Comparison of ENCODE assay signal across 1 cellular context in genomic region chr16:3717235-3718018, GRCh38.
TF ChIP-seq lines count a peak whose summit lies in the region.

TSS of gene TRAP1 (minus strand) at chr16:3717524. CDS start at chr16:3717508, 16 bp downstream.

TF ChIP-seq in HepG2, 621 proteins besides CTCF, POLR2A, EP300 and RAD21 (continued from another document and continues in another):
- TF ChIP-seq ZNF687 (CRISPR knock-in tag; IDR thresholded peaks at IDR 0.05) (peak; percentile 91), ZNF430 (CRISPR knock-in tag; IDR thresholded peaks at IDR 0.05) (0 out of 2 replicates have a peak, but pooled peaks have one; percentile 16), PREB (CRISPR knock-in tag; IDR thresholded peaks at IDR 0.05) (0 out of 2 replicates have a peak, but pooled peaks have one; percentile 44), RXRA (CRISPR knock-in tag; IDR thresholded peaks at IDR 0.05) (0 out of 2 replicates have a peak, but pooled peaks have one; percentile 23), ETV6 (CRISPR knock-in tag; conservative IDR thresholded peaks at IDR 0.05) (no peak), KLF15 (CRISPR knock-in tag; IDR thresholded peaks at IDR 0.05; ENCODE audit: borderline replicate concordance) (no peak), ZNF501 (CRISPR knock-in tag; IDR thresholded peaks at IDR 0.05) (no peak), SIN3A (IDR thresholded peaks at IDR 0.05; ENCODE audit: borderline replicate concordance, low read depth, low read length) (peak; percentile 89; the same call in 1 of the 2 replicates), ZNF10 (CRISPR knock-in tag; IDR thresholded peaks at IDR 0.05; ENCODE audit: borderline replicate concordance, low read depth) (no peak), ZNF564 (CRISPR knock-in tag; IDR thresholded peaks at IDR 0.05) (no peak; the same call in 1 of the 2 replicates), SETDB1 (CRISPR knock-in tag; IDR thresholded peaks at IDR 0.05; ENCODE audit: borderline replicate concordance) (no peak), WIZ (CRISPR knock-in tag; IDR thresholded peaks at IDR 0.05) (0 out of 2 replicates have a peak, but pooled peaks have one; percentile 61), HCFC1 (IDR thresholded peaks at IDR 0.05; ENCODE audit: low read depth, low read length) (peak; percentile 29; the same call in 1 of the 2 replicates), ZBTB38 (CRISPR knock-in tag; IDR thresholded peaks at IDR 0.05) (peak; percentile 90), ASH2L (IDR thresholded peaks at IDR 0.05; ENCODE audit: insufficient read length, low read depth, low read length) (peak; percentile 89), ZNF460 (CRISPR knock-in tag; IDR thresholded peaks at IDR 0.05; ENCODE audit: borderline replicate concordance) (no peak), ZNF225 (CRISPR knock-in tag; IDR thresholded peaks at IDR 0.05) (peak; percentile 79; the same call in 1 of the 2 replicates), ZNF672 (CRISPR knock-in tag; IDR thresholded peaks at IDR 0.05) (no peak), ZNF607 (CRISPR knock-in tag; IDR thresholded peaks at IDR 0.05; ENCODE audit: borderline replicate concordance) (no peak), SMAD1 (CRISPR knock-in tag; IDR thresholded peaks at IDR 0.05; ENCODE audit: borderline replicate concordance, low read depth) (peak; percentile 46; the same call in 1 of the 2 replicates), NFE2L1 (CRISPR knock-in tag; IDR thresholded peaks at IDR 0.05; ENCODE audit: borderline replicate concordance) (peak; percentile 36; the same call in 1 of the 2 replicates), CHD4 (IDR thresholded peaks at IDR 0.05; ENCODE audit: borderline replicate concordance, low read length) (no peak), HOXA9 (CRISPR knock-in tag; IDR thresholded peaks at IDR 0.05; ENCODE audit: borderline replicate concordance) (peak; percentile 50; the same call in 1 of the 2 replicates), ZMAT3 (CRISPR knock-in tag; conservative IDR thresholded peaks at IDR 0.05) (no peak; the same call in 1 of the 2 replicates), AFF4 (CRISPR knock-in tag; IDR thresholded peaks at IDR 0.05) (no peak), ZNF614 (CRISPR knock-in tag; IDR thresholded peaks at IDR 0.05; ENCODE audit: borderline replicate concordance) (no peak), ZBTB1 (CRISPR knock-in tag; IDR thresholded peaks at IDR 0.05; ENCODE audit: borderline replicate concordance) (no peak), TAF15 (IDR thresholded peaks at IDR 0.05; ENCODE audit: low read depth, low read length, poor library complexity, severe bottlenecking) (no peak), EED (CRISPR knock-in tag; IDR thresholded peaks at IDR 0.05) (no peak), JARID2 (CRISPR knock-in tag; IDR thresholded peaks at IDR 0.05; ENCODE audit: insufficient replicate concordance) (no peak), SNAI1 (CRISPR knock-in tag; IDR thresholded peaks at IDR 0.05; ENCODE audit: borderline replicate concordance) (no peak), ZNF253 (CRISPR knock-in tag; IDR thresholded peaks at IDR 0.05; ENCODE audit: borderline replicate concordance) (no peak), ARID5B (CRISPR knock-in tag; IDR thresholded peaks at IDR 0.05) (peak; percentile 50; the same call in 1 of the 2 replicates), ZKSCAN5 (CRISPR knock-in tag; IDR thresholded peaks at IDR 0.05) (no peak), PBX3 (CRISPR knock-in tag; IDR thresholded peaks at IDR 0.05; ENCODE audit: borderline replicate concordance) (no peak), ZNF207 (IDR thresholded peaks at IDR 0.05; ENCODE audit: borderline replicate concordance) (no peak), MAFG (CRISPR knock-in tag; IDR thresholded peaks at IDR 0.05) (no peak), ZNF503 (CRISPR knock-in tag; IDR thresholded peaks at IDR 0.05) (no peak)
